In the genomic region with DNA sequence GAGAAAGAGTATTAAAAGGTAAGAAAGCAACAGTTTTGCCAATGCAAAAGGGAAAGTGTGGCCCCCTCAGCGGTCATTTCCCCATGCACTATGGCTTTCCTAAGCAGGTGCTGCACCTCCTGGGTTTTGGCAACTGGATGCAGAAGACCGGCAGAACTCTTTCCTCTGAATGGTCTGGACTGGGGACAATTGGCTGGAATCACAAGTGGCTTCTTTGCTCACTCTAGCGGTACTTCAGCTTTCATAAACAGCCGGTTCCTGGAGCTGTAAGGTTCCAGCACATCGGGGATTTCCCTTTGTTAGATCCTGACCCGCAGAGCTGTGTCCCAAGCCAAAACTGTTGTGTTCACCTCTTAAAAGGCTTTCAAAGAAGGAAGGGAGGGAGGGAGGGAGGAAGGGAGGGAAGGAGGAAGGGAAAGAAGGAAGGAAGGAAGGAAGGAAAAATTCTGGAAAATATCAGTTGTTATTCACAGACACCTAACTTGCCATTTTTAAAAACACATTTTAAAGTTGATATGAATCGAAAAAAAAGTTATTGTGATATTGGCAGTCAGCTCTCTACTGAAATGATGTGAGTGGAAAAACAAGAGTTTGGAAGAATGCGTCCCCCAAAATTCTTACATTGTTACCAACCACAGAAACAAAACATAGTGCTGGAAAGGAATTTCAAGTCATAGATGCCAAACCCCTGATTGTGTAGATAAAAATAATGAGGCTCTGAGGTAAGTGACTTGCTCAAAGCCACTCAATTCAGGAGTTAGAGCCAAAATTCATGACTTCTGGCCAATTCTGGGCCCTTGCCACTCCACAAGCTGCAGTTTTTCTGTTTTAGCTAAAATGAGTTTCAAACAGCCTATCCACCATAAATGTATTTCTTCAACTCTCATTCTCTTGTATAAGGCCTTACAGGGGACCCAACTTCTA, we compare ENCODE assay signal across 10 cellular contexts.
DNase-seq lines count a peak whose midpoint lies in the region; ATAC-seq and TF ChIP-seq lines count a peak whose summit lies in the region.
"Had no signal": no experiment of that assay in that cellular context is flagged by ENCODE, and none has a peak within 500 bp of the region (broad histone marks: within the 10 kb centered on the region; RNA-seq: fewer than 3 reads in every experiment).

No MANE protein-coding gene starts in this region.

- peak; percentile 48 for ATAC-seq in gastroesophageal sphincter
- ATAC-seq in effector memory CD8-positive, alpha-beta T cell (replicated peaks) = no peak

- peak overlapping the region in 3 of 4 donors; percentile 18 to 63 (median 34) for H3K27ac ChIP-seq in gastroesophageal sphincter
- H3K27ac ChIP-seq: ovary had no signal

- H3K27me3 ChIP-seq in gastroesophageal sphincter = peaks cover 25% of the 10 kb centered on the region
- H3K27me3 ChIP-seq: ovary had no signal

- no peaks in the 10 kb centered on the region for H3K4me1 Mint-ChIP-seq in effector memory CD8-positive, alpha-beta T cell (ENCODE audit: low read depth in 2 of 2)

- H3K9me3 ChIP-seq in gastroesophageal sphincter = peaks cover 0 to 11% (median 0%) of the 10 kb centered on the region in 3 donors
- H3K9me3 ChIP-seq: ovary had no signal

- no peaks in the 10 kb centered on the region for H3K9me3 Mint-ChIP-seq in effector memory CD8-positive, alpha-beta T cell

- H3K36me3 Mint-ChIP-seq in effector memory CD8-positive, alpha-beta T cell (ENCODE audit: insufficient read depth) = no peaks in the 10 kb centered on the region

- H3K4me1 ChIP-seq in gastroesophageal sphincter = peaks cover 0 to 25% (median 0%) of the 10 kb centered on the region in 3 donors

- H3K27me3 Mint-ChIP-seq in effector memory CD8-positive, alpha-beta T cell = peaks cover 0 to 11% of the 10 kb centered on the region in 2 donors

- in situ Hi-C loops in G401 (cut with HindIII; ENCODE audit: low sequenced_read_pairs) = no loop called here

- H3K4me3 Mint-ChIP-seq in effector memory CD8-positive, alpha-beta T cell = no peak overlapping the region

- peak overlapping the region in 1 of 2 donors; percentile 26 for H3K4me3 ChIP-seq in gastroesophageal sphincter
- H3K4me3 ChIP-seq: ovary had no signal

- no peak for TF ChIP-seq EP300 in gastroesophageal sphincter (IDR thresholded peaks at IDR 0.05)

- WGBS in gastroesophageal sphincter (ENCODE audit: low coverage in 1 of 2), 2 donors = 10 to 27% methylated on average over 8 of the region's 8 CpGs

- no peak for TF ChIP-seq CTCF in gastroesophageal sphincter (IDR thresholded peaks at IDR 0.05)

- H3K27ac Mint-ChIP-seq in effector memory CD8-positive, alpha-beta T cell = no peak overlapping the region

- H3K36me3 ChIP-seq in gastroesophageal sphincter = no peaks in the 10 kb centered on the region
- H3K36me3 ChIP-seq: ovary had no signal

- DNase-seq in G401 (ENCODE audit: low spot score) = peak; percentile 58
- DNase-seq in SW480 (ENCODE audit: low spot score) = peak; percentile 64
- DNase-seq in renal cortical epithelial cell (ENCODE audit: low read depth) = peak; percentile 95
- no peak for DNase-seq in effector memory CD8-positive, alpha-beta T cell
- DNase-seq in NCI-H146 (lab: John Stamatoyannopoulos, UW) = no peak
- DNase-seq in stimulated activated CD4-positive, alpha-beta T cell treated with anti-CD3 and anti-CD28 coated beads, Interleukin-2, amount 100 ng/mL, for 48 hours = no peak
- DNase-seq in ureter (ENCODE audit: low spot score) = no peak
- DNase-seq: NCI-H748 treated with DMSO at 0.1 percent for 48 hours had no signal

- TF ChIP-seq POLR2A in gastroesophageal sphincter (IDR thresholded peaks at IDR 0.05) = no peak

Comparison
In these comparisons a context has a peak if more than half of its experiments do, and no peak if none do; other contexts are left out.
1. DNase-seq: peak in G401 (single experiment), SW480 (single experiment) and renal cortical epithelial cell (single experiment); none in effector memory CD8-positive, alpha-beta T cell (0 of 3), NCI-H146 (single experiment), stimulated activated CD4-positive, alpha-beta T cell treated with anti-CD3 and anti-CD28 coated beads, Interleukin-2, amount 100 ng/mL, for 48 hours (0 of 2) and ureter (single experiment).